In genomic region chr1:52072291-52072690, GRCh38 we compare ENCODE assay signal across 16 cellular contexts.
DNase-seq lines count a peak whose midpoint lies in the region; ATAC-seq and TF ChIP-seq lines count a peak whose summit lies in the region.
"Had no signal": no experiment of that assay in that cellular context is flagged by ENCODE, and none has a peak within 500 bp of the region (broad histone marks: within the 10 kb centered on the region; RNA-seq: fewer than 3 reads in every experiment).

No MANE protein-coding gene starts in this region.

- H3K4me3 ChIP-seq in HEK293 (ENCODE audit: low read depth, low read length): no peak overlapping the region
- H3K4me3 ChIP-seq: GM23248, HAP-1 had no signal

- no peak for ATAC-seq in stimulated activated memory B cell treated with anti-CD40 and anti-IgM and Interleukin-4, amounts not matched to agents 10 μg/mL and 1 μg/mL and 100 μg/mL, for 72 hours

- no peaks in the 10 kb centered on the region for H3K9me3 Mint-ChIP-seq in stimulated activated memory B cell treated with anti-CD40 and anti-IgM and Interleukin-4, amounts not matched to agents 10 μg/mL and 1 μg/mL and 100 μg/mL, for 72 hours
- H3K9me3 Mint-ChIP-seq: CD4-positive, CD25-positive, alpha-beta regulatory T cell; CD8-positive, alpha-beta memory T cell; IgD-negative memory B cell had no signal

- H3K27ac ChIP-seq in HEK293 (ENCODE audit: extremely low read depth, low read depth, low read length) (no peak overlapping the region), VCaP (peak overlapping the region; percentile 61)
- H3K27ac ChIP-seq: GM23248 had no signal

- H3K36me3 Mint-ChIP-seq in stimulated activated memory B cell treated with anti-CD40 and anti-IgM and Interleukin-4, amounts not matched to agents 10 μg/mL and 1 μg/mL and 100 μg/mL, for 72 hours: peaks cover 46% of the 10 kb centered on the region

- DNase-seq in COLO829 (ENCODE audit: low spot score) (peak; percentile 61), foreskin melanocyte (peak; percentile 98), NCI-H1048 (lab: John Stamatoyannopoulos, UW) (no peak), medulla oblongata (ENCODE audit: extremely low spot score) (no peak)
- DNase-seq: ACHN; BE2C; C1 segment of cervical spinal cord; Caco-2; CD8-positive, alpha-beta memory T cell; GM23248 had no signal

- CTCF ChIA-PET in HEK293 (lab: Yijun Ruan, JAX): interaction anchor here (0.7 kb wide), 1 partner anchor 1312 kb away, joined by 4 read pairs; no protein-coding TSS in a partner anchor

- no peaks in the 10 kb centered on the region for H3K27me3 Mint-ChIP-seq in stimulated activated memory B cell treated with anti-CD40 and anti-IgM and Interleukin-4, amounts not matched to agents 10 μg/mL and 1 μg/mL and 100 μg/mL, for 72 hours
- H3K27me3 Mint-ChIP-seq: CD4-positive, CD25-positive, alpha-beta regulatory T cell; CD8-positive, alpha-beta memory T cell; IgD-negative memory B cell had no signal

- POLR2A ChIA-PET in HEK293 (lab: Yijun Ruan, JAX): interaction anchor here (1.2 kb wide), 1 partner anchor 1148 kb away, joined by 4 read pairs; the partner anchor contains the start of gene CZIB

- H3K4me1 Mint-ChIP-seq in stimulated activated memory B cell treated with anti-CD40 and anti-IgM and Interleukin-4, amounts not matched to agents 10 μg/mL and 1 μg/mL and 100 μg/mL, for 72 hours: peaks cover 17% of the 10 kb centered on the region

- H3K4me3 Mint-ChIP-seq in stimulated activated memory B cell treated with anti-CD40 and anti-IgM and Interleukin-4, amounts not matched to agents 10 μg/mL and 1 μg/mL and 100 μg/mL, for 72 hours: no peak overlapping the region
- H3K4me3 Mint-ChIP-seq: CD4-positive, CD25-positive, alpha-beta regulatory T cell; CD8-positive, alpha-beta memory T cell; IgD-negative memory B cell had no signal

- TF ChIP-seq CTCF in HEK293 (tag by site-specific recombination; IDR thresholded peaks at IDR 0.05) (no peak), VCaP (conservative IDR thresholded peaks at IDR 0.05) (no peak)

- no peak overlapping the region for H3K27ac Mint-ChIP-seq in stimulated activated memory B cell treated with anti-CD40 and anti-IgM and Interleukin-4, amounts not matched to agents 10 μg/mL and 1 μg/mL and 100 μg/mL, for 72 hours
- H3K27ac Mint-ChIP-seq: CD4-positive, CD25-positive, alpha-beta regulatory T cell; IgD-negative memory B cell had no signal

- H3K9me3 ChIP-seq in HEK293 (ENCODE audit: control insufficient read depth, insufficient read depth, low read depth, low read length): no peaks in the 10 kb centered on the region
- H3K9me3 ChIP-seq: BE2C, Caco-2, HAP-1 had no signal

- no peaks in the 10 kb centered on the region for H3K4me1 ChIP-seq in HEK293 (ENCODE audit: control insufficient read depth, insufficient read depth, low read length)
- H3K4me1 ChIP-seq: BE2C, Caco-2, HAP-1 had no signal

- peaks cover 36 to 63% of the 10 kb centered on the region in 2 experiments; a peak in 2 of 3 replicates for H3K36me3 ChIP-seq in HEK293 (ENCODE audit: control insufficient read depth in 2 of 2, insufficient read depth in 1 of 2, low read length in 2 of 2)

TF ChIP-seq in HEK293, 187 proteins besides CTCF, POLR2A, EP300 and RAD21:
- TF ChIP-seq ZNF488 (tag by site-specific recombination; IDR thresholded peaks at IDR 0.05) (no peak), PRDM6 (tag by site-specific recombination; IDR thresholded peaks at IDR 0.05) (peak; percentile 11; the same call in 1 of the 2 replicates)
TF ChIP-seq in HEK293: peak in this region for 1.

Comparison
In these comparisons a context has a peak if more than half of its experiments do, and no peak if none do; other contexts are left out.
1. DNase-seq: peak in COLO829 (single experiment) and foreskin melanocyte (single experiment); none in NCI-H1048 (single experiment) and medulla oblongata (single experiment).